Comparison of ENCODE assay signal across 10 cellular contexts in the genomic region with DNA sequence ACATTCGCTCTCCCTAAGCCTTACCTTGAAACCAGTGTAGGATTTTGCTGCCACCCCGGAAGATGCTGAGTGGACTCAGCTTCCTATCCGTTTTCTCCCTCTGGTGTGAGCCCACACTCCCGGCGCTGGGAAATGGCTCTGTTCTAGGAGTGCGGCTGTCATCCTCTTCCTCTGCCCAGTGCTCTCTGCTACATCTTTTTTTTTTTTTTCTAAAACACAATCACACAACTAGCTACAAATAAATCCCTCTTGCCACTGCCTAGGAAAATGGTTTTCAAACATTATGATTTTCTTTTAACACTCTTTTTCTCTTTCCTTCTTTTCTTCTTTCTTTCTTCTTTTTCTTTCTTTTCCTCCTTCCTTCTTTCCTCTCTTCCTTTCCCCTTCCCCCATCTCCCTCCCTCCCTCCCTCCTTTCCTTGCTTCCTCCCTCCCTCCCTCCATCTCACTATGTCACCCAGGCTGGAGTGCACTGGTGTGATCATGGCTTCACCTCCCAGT. TPM values are rescaled to one million over a fixed set of nuclear protein-coding genes. Genes with fewer than 3 reads are reported as not detected.
A peak's percentile ranks its signal among the peaks of the same experiment; 100 is the strongest.
DNase-seq lines count a peak whose midpoint lies in the region; ATAC-seq and TF ChIP-seq lines count a peak whose summit lies in the region.
"Had no signal": no experiment of that assay in that cellular context is flagged by ENCODE, and none has a peak within 500 bp of the region (broad histone marks: within the 10 kb centered on the region; RNA-seq: fewer than 3 reads in every experiment).

No MANE protein-coding gene starts in this region.

- H3K27ac ChIP-seq in right cardiac atrium (ENCODE audit: low read length): peak overlapping the region; percentile 42
- H3K27ac ChIP-seq: thyroid gland had no signal

- H3K27ac Mint-ChIP-seq in activated naive CD4-positive, alpha-beta T cell treated with anti-CD3 and anti-CD28 coated beads for 36 hours: peak overlapping the region; percentile 56
- H3K27ac Mint-ChIP-seq in activated T-helper 17 cell treated with anti-CD3 and anti-CD28 coated beads, Interleukin-2, amount 50 U/mL, for 72 hours: peak overlapping the region; percentile 61
- no peak overlapping the region for H3K27ac Mint-ChIP-seq in type B pancreatic cell

- no peaks in the 10 kb centered on the region for H3K9me3 Mint-ChIP-seq in activated naive CD4-positive, alpha-beta T cell treated with anti-CD3 and anti-CD28 coated beads for 36 hours
- no peaks in the 10 kb centered on the region for H3K9me3 Mint-ChIP-seq in activated T-helper 17 cell treated with anti-CD3 and anti-CD28 coated beads, Interleukin-2, amount 50 U/mL, for 72 hours
- no peaks in the 10 kb centered on the region for H3K9me3 Mint-ChIP-seq in type B pancreatic cell

- DNase-seq in activated naive CD4-positive, alpha-beta T cell treated with anti-CD3 and anti-CD28 coated beads for 36 hours: no peak
- no peak for DNase-seq in activated naive CD4-positive, alpha-beta T cell treated with anti-CD3 and anti-CD28 coated beads, Interleukin-2, amount 50 U/mL, for 16 hours
- DNase-seq in right cardiac atrium: peak in 1 of 3 donors; percentile 72
- no peak for DNase-seq in type B pancreatic cell (ENCODE audit: extremely low spot score, unreplicated experiment)
- DNase-seq in superior temporal gyrus (ENCODE audit: extremely low spot score): no peak
- no peak for DNase-seq in activated CD4-positive, CD25-positive, alpha-beta regulatory T cell (lab: John Stamatoyannopoulos, UW)

- ATAC-seq in activated T-helper 17 cell treated with anti-CD3 and anti-CD28 coated beads, Interleukin-2, amount 50 U/mL, for 72 hours (replicated peaks): no peak
- ATAC-seq in right cardiac atrium: peak; percentile 66 to 78
- ATAC-seq in GM18858 (IDR thresholded peaks at IDR 0.05; ENCODE audit: unreplicated experiment): no peak

- no peaks in the 10 kb centered on the region for H3K36me3 Mint-ChIP-seq in activated naive CD4-positive, alpha-beta T cell treated with anti-CD3 and anti-CD28 coated beads for 36 hours (ENCODE audit: low read depth)
- no peaks in the 10 kb centered on the region for H3K36me3 Mint-ChIP-seq in activated T-helper 17 cell treated with anti-CD3 and anti-CD28 coated beads, Interleukin-2, amount 50 U/mL, for 72 hours (ENCODE audit: low read depth)
- H3K36me3 Mint-ChIP-seq in type B pancreatic cell: no peaks in the 10 kb centered on the region

- H3K4me1 ChIP-seq in right cardiac atrium (ENCODE audit: control insufficient read depth, insufficient read depth, low read length): peaks cover 4% of the 10 kb centered on the region
- H3K4me1 ChIP-seq: thyroid gland had no signal

- H3K9me3 ChIP-seq in right cardiac atrium (ENCODE audit: control insufficient read depth, low read length): no peaks in the 10 kb centered on the region
- H3K9me3 ChIP-seq: thyroid gland had no signal

- WGBS in right cardiac atrium: 36% methylated on average over 6 of the region's 6 CpGs

- peaks cover 25% of the 10 kb centered on the region for H3K4me1 Mint-ChIP-seq in activated naive CD4-positive, alpha-beta T cell treated with anti-CD3 and anti-CD28 coated beads for 36 hours (ENCODE audit: low read depth)
- peaks cover 27% of the 10 kb centered on the region for H3K4me1 Mint-ChIP-seq in activated T-helper 17 cell treated with anti-CD3 and anti-CD28 coated beads, Interleukin-2, amount 50 U/mL, for 72 hours
- H3K4me1 Mint-ChIP-seq in type B pancreatic cell (ENCODE audit: unreplicated experiment): peaks cover 17% of the 10 kb centered on the region

- no peak for TF ChIP-seq CTCF in type B pancreatic cell (conservative IDR thresholded peaks at IDR 0.05)

- no peaks in the 10 kb centered on the region for H3K27me3 Mint-ChIP-seq in activated naive CD4-positive, alpha-beta T cell treated with anti-CD3 and anti-CD28 coated beads for 36 hours (ENCODE audit: low read depth)
- H3K27me3 Mint-ChIP-seq in activated T-helper 17 cell treated with anti-CD3 and anti-CD28 coated beads, Interleukin-2, amount 50 U/mL, for 72 hours: no peaks in the 10 kb centered on the region
- no peaks in the 10 kb centered on the region for H3K27me3 Mint-ChIP-seq in type B pancreatic cell

- peak overlapping the region; percentile 56 for H3K4me3 Mint-ChIP-seq in activated naive CD4-positive, alpha-beta T cell treated with anti-CD3 and anti-CD28 coated beads for 36 hours
- peak overlapping the region; percentile 55 for H3K4me3 Mint-ChIP-seq in activated T-helper 17 cell treated with anti-CD3 and anti-CD28 coated beads, Interleukin-2, amount 50 U/mL, for 72 hours
- H3K4me3 Mint-ChIP-seq in type B pancreatic cell: peak overlapping the region; percentile 27

- intact Hi-C loops in activated naive CD4-positive, alpha-beta T cell treated with anti-CD3 and anti-CD28 coated beads for 36 hours (cut with micrococcal nuclease): no loop called here
- intact Hi-C loops in right cardiac atrium (cut with DNase I): no loop called here

- H3K27me3 ChIP-seq in right cardiac atrium (ENCODE audit: control insufficient read depth, insufficient read depth): no peaks in the 10 kb centered on the region
- H3K27me3 ChIP-seq: thyroid gland had no signal

- peak overlapping the region; percentile 6 for H3K4me3 ChIP-seq in right cardiac atrium (ENCODE audit: low read length)
- H3K4me3 ChIP-seq: lung, thyroid gland had no signal

- CTCF ChIA-PET in activated naive CD4-positive, alpha-beta T cell treated with anti-CD3 and anti-CD28 coated beads for 36 hours (lab: Charles Lee): interaction anchor here (0.6 to 0.9 kb wide), 2 partner anchors 27 to 29 kb away, joined by 4 read pairs; no protein-coding TSS in a partner anchor

RNA-seq across cellular contexts. Expression of gene NMT2, which starts 27.9 kb away (rescaled TPM):
- 10 to 100 TPM; 20.4 to 22.3 TPM for total RNA-seq in activated naive CD4-positive, alpha-beta T cell treated with anti-CD3 and anti-CD28 coated beads for 36 hours
- 10 to 100 TPM; 18.4 to 35.6 TPM for total RNA-seq in activated T-helper 17 cell treated with anti-CD3 and anti-CD28 coated beads, Interleukin-2, amount 50 U/mL, for 72 hours
- 10 to 100 TPM; 10.1 to 11.9 (median 11.1) TPM for total RNA-seq in right cardiac atrium
- 7.0 TPM for polyA plus RNA-seq in right cardiac atrium
- 9.0 and 23.1 TPM in 2 replicates for total RNA-seq in type B pancreatic cell (ENCODE audit: low replicate concordance)

Comparison
In these comparisons a context has a peak if more than half of its experiments do, and no peak if none do; other contexts are left out.
1. ATAC-seq: peak in right cardiac atrium (2 of 2); none in activated T-helper 17 cell treated with anti-CD3 and anti-CD28 coated beads, Interleukin-2, amount 50 U/mL, for 72 hours (single experiment) and GM18858 (single experiment).
2. Peak in every context shown above with its lines, with median percentiles within 50 percentile points of each other: H3K4me3 Mint-ChIP-seq.